Comparison of ENCODE assay signal across 3 cellular contexts in genomic region chr16:74944466-74944865, GRCh38.
"Had no signal": no experiment of that assay in that cellular context is flagged by ENCODE, and none has a peak within 500 bp of the region (broad histone marks: within the 10 kb centered on the region; RNA-seq: fewer than 3 reads in every experiment).

No MANE protein-coding gene starts in this region.

- ATAC-seq: GM12878 had no signal

- DNase-seq: GDM1, GF-D8 had no signal

- H3K4me3 ChIP-seq: GM12878 had no signal
